In the genomic region with DNA sequence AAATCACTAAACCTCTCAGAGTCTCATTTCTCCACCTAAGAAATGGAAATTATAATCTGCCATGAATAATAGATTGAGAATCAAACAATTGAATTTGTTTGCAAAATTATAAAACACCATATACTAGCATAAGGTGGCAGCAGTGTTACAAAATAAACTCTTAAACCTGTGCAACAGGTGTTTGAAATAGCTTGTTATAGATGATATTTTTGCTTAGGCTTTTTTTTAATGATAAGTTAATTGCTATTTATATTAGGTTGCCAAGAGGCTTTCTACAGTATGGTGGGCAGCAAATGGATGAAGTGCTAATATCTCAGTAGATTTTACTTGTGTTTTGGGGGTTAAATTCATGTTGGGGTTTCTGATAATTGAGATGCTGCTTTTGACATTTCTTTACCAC, we compare ENCODE assay signal across 30 cellular contexts.
"Had no signal": no experiment of that assay in that cellular context is flagged by ENCODE, and none has a peak within 500 bp of the region (broad histone marks: within the 10 kb centered on the region; RNA-seq: fewer than 3 reads in every experiment).

No MANE protein-coding gene starts in this region.

- H3K36me3 ChIP-seq: colonic mucosa, prostate gland had no signal

- H3K4me3 ChIP-seq: adrenal gland, cardiac muscle cell, colonic mucosa, pancreas, prostate gland, smooth muscle cell, suprapubic skin, tibial artery, upper lobe of right lung had no signal

- DNase-seq: activated CD4-positive, alpha-beta T cell treated with anti-CD3 and anti-CD28 coated beads, Interleukin-2, amount 10 ng/mL, durations not matched to agents 7 days and 5 days; activated CD4-positive, CD25-positive, alpha-beta regulatory T cell treated with anti-CD3 and anti-CD28 coated beads, Interleukin-2, amount 50 U/mL, for 72 hours; activated CD8-positive, alpha-beta T cell treated with anti-CD3 and anti-CD28 coated beads for 36 hours; activated T-cell treated with anti-CD3 and anti-CD28 coated beads, Interleukin-2, amount 50 U/mL, for 48 hours; adrenal gland; aorta; cerebellar nuclear complex; colonic mucosa; effector CD8-positive, alpha-beta T cell; head of caudate nucleus; hippocampal formation; left colon; mammary epithelial cell; naive B cell; nephron progenitor cell; pancreas; stimulated activated CD4-positive, alpha-beta T cell treated with anti-CD3 and anti-CD28 coated beads, Interleukin-1b, Interleukin-23, amount 100 ng/mL, for 48 hours; stimulated activated CD4-positive, alpha-beta T cell treated with anti-CD3 and anti-CD28 coated beads, Interleukin-4, amount 100 ng/mL, for 4 hours; stimulated activated CD8-positive, alpha-beta memory T cell treated with anti-CD3 and anti-CD28 coated beads, Interleukin-4, amount 100 ng/mL, for 48 hours; stimulated activated naive B cell treated with anti-CD40 and anti-IgM and Interleukin-4, amounts not matched to agents 10 μg/mL and 1 μg/mL and 100 μg/mL, for 72 hours; T1000; tibial artery; upper lobe of right lung had no signal

- H3K27ac ChIP-seq: cardiac muscle cell, colonic mucosa, pancreas, prostate gland, suprapubic skin, upper lobe of right lung had no signal

- ATAC-seq: activated CD8-positive, alpha-beta T cell treated with anti-CD3 and anti-CD28 coated beads for 36 hours; activated naive CD4-positive, alpha-beta T cell treated with anti-CD3 and anti-CD28 coated beads, Interleukin-2, amount 50 U/mL, for 72 hours; left colon; pancreas; stimulated activated naive B cell treated with anti-CD40 and anti-IgM and Interleukin-4, amounts not matched to agents 10 μg/mL and 1 μg/mL and 100 μg/mL, for 72 hours; upper lobe of right lung had no signal

- H3K27me3 ChIP-seq: adrenal gland, cardiac muscle cell, colonic mucosa, pancreas, suprapubic skin, tibial artery, upper lobe of right lung had no signal

- H3K4me1 ChIP-seq: colonic mucosa, pancreas, prostate gland, upper lobe of right lung had no signal

- FAIRE-seq: endometrium, keratinocyte, pancreas had no signal

- H3K9me3 ChIP-seq: adrenal gland, colonic mucosa, pancreas, prostate gland, suprapubic skin, tibial artery, upper lobe of right lung had no signal
